ENCODE assay signal across 25 cellular contexts in genomic region chr6:20947977-20948376, GRCh38.
"Had no signal": no experiment of that assay in that cellular context is flagged by ENCODE, and none has a peak within 500 bp of the region (broad histone marks: within the 10 kb centered on the region; RNA-seq: fewer than 3 reads in every experiment).

No MANE protein-coding gene starts in this region.

- H3K36me3 ChIP-seq: esophagus muscularis mucosa, gastroesophageal sphincter, heart left ventricle, left ventricle myocardium inferior, lower lobe of right lung had no signal

- H3K27me3 ChIP-seq: dorsolateral prefrontal cortex, esophagus muscularis mucosa, foreskin keratinocyte, gastroesophageal sphincter, heart left ventricle, hepatocyte had no signal

- H3K4me1 ChIP-seq: lower lobe of right lung had no signal

- ATAC-seq: foreskin keratinocyte; gastroesophageal sphincter; heart left ventricle; left colon; left lobe of liver; lower lobe of right lung; mucosa of descending colon; naive thymus-derived CD8-positive, alpha-beta T cell had no signal

- H3K4me2 ChIP-seq: hepatocyte had no signal

- H3K27ac ChIP-seq: coronary artery, dorsolateral prefrontal cortex, esophagus muscularis mucosa, foreskin keratinocyte, gastroesophageal sphincter, heart left ventricle, hepatocyte, left ventricle myocardium inferior, lower lobe of right lung had no signal

- H3K79me2 ChIP-seq: hepatocyte had no signal

- FAIRE-seq: endothelial cell of umbilical vein, frontal cortex, kidney had no signal

- H3K9me3 ChIP-seq: esophagus muscularis mucosa, gastroesophageal sphincter, lower lobe of right lung had no signal

- H3K4me3 ChIP-seq: coronary artery, dorsolateral prefrontal cortex, esophagus muscularis mucosa, gastroesophageal sphincter, heart left ventricle, hepatocyte, left ventricle myocardium inferior, lower lobe of right lung, mucosa of descending colon had no signal

- H2AFZ ChIP-seq: hepatocyte had no signal

- DNase-seq: dermis blood vessel endothelial cell; dorsolateral prefrontal cortex; effector CD4-positive, alpha-beta T cell; effector memory CD4-positive, alpha-beta T cell; foreskin keratinocyte; heart left ventricle; hypothalamus; immature natural killer cell; islet precursor cell; kidney; kidney glomerular epithelial cell; left colon; left ventricle myocardium inferior; lower lobe of right lung; mesenchymal stem cell; mucosa of descending colon; naive B cell; naive thymus-derived CD8-positive, alpha-beta T cell had no signal
